ENCODE assay signal across 30 cellular contexts in the genomic region with DNA sequence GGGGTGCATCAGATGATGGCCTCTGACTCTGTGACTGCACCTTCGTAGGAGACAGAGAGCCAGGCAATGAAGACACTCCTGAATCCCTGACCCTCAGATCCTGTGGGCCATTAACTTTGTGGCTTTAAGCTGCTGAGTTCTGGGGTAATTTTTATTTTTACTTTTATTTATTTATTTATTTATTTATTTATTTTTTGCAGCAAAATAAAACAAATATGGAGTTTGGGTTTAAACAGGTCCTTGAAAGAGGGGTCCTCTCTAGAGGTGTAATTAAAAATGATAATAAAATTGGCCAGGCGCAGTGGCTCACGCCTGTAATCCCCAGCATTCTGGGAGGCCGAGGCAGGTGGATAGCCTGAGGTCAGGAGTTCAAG.
A peak's percentile ranks its signal among the peaks of the same experiment; 100 is the strongest.
DNase-seq lines count a peak whose midpoint lies in the region; ATAC-seq and TF ChIP-seq lines count a peak whose summit lies in the region.
"Had no signal": no experiment of that assay in that cellular context is flagged by ENCODE, and none has a peak within 500 bp of the region (broad histone marks: within the 10 kb centered on the region; RNA-seq: fewer than 3 reads in every experiment).

No MANE protein-coding gene starts in this region.

- ATAC-seq in GM19324 (IDR thresholded peaks at IDR 0.05; ENCODE audit: low FRiP score, unreplicated experiment): no peak
- ATAC-seq in HG02981 (IDR thresholded peaks at IDR 0.05; ENCODE audit: unreplicated experiment): no peak
- ATAC-seq: A549; CD8-positive, alpha-beta T cell had no signal

- H3K36me3 ChIP-seq in HEK293 (ENCODE audit: control insufficient read depth in 2 of 2, insufficient read depth in 1 of 2, low read length in 2 of 2): no peaks in the 10 kb centered on the region
- no peaks in the 10 kb centered on the region for H3K36me3 ChIP-seq in neuronal stem cell (replicated peaks in 1 of 2; ENCODE audit: control insufficient read depth in 2 of 2, insufficient read depth in 2 of 2, low read length in 2 of 2)
- H3K36me3 ChIP-seq in osteoblast (ENCODE audit: insufficient read depth, low read length): no peaks in the 10 kb centered on the region
- H3K36me3 ChIP-seq: BE2C; BLaER1; BLaER1 treated with 17β-estradiol and CSF1 and Interleukin-3, amounts not matched to agents 10 nM and 100 nM had no signal

- WGBS in neuronal stem cell (ENCODE audit: extremely low coverage in 2 of 2, insufficient read length in 2 of 2, insufficient replicate concordance in 1 of 2), 2 donors: no CpG with 5 or more reads among the region's 4 CpGs

- H2BK15ac ChIP-seq in neuronal stem cell (ENCODE audit: low read length): no peak overlapping the region

- no peak overlapping the region for H2BK5ac ChIP-seq in neuronal stem cell (ENCODE audit: low read length)

- H3K27me3 ChIP-seq in neuronal stem cell (ENCODE audit: control insufficient read depth in 3 of 3, insufficient read depth in 3 of 3, low read depth in 1 of 3, low read length in 3 of 3) (peaks cover 0 to 20% (median 0%) of the 10 kb centered on the region in 3 experiments), osteoblast (ENCODE audit: insufficient read depth, low read length) (peaks cover 18% of the 10 kb centered on the region)
- H3K27me3 ChIP-seq: BE2C; BLaER1; BLaER1 treated with 17β-estradiol and CSF1 and Interleukin-3, amounts not matched to agents 10 nM and 100 nM had no signal

- H4K8ac ChIP-seq in neuronal stem cell (ENCODE audit: low read depth, low read length): no peak overlapping the region

- POLR2A ChIA-PET in HEK293 (lab: Yijun Ruan, JAX): interaction anchor here (0.7 kb wide), 1 partner anchor 9 kb away, joined by 11 read pairs; no protein-coding TSS in a partner anchor

- H4K20me1 ChIP-seq in osteoblast (ENCODE audit: insufficient read depth, low read length): peaks cover 7% of the 10 kb centered on the region
- H4K20me1 ChIP-seq: BLaER1 had no signal

- TF ChIP-seq CTCF in HEK293 (tag by site-specific recombination; IDR thresholded peaks at IDR 0.05) (no peak), osteoblast (IDR thresholded peaks at IDR 0.05; ENCODE audit: extremely low read depth, low read depth, low read length) (no peak)

- CTCF ChIA-PET in HEK293 (lab: Yijun Ruan, JAX): no interaction called here

- peak overlapping the region; percentile 48 for H2BK12ac ChIP-seq in neuronal stem cell (ENCODE audit: low read length)

- H3K79me1 ChIP-seq in neuronal stem cell (ENCODE audit: low read depth, low read length): no peaks in the 10 kb centered on the region

- H3K9me3 ChIP-seq in HEK293 (ENCODE audit: control insufficient read depth, insufficient read depth, low read depth, low read length) (no peaks in the 10 kb centered on the region), neuronal stem cell (replicated peaks in 1 of 2; ENCODE audit: control insufficient read depth in 2 of 2, insufficient read depth in 1 of 2, low read depth in 1 of 2, low read length in 2 of 2) (peaks cover 0 to 1% of the 10 kb centered on the region in 2 donors), osteoblast (ENCODE audit: low read depth, low read length) (no peaks in the 10 kb centered on the region)
- H3K9me3 ChIP-seq: A549; BE2C; BLaER1; BLaER1 treated with 17β-estradiol and CSF1 and Interleukin-3, amounts not matched to agents 10 nM and 100 nM; Caco-2 had no signal

- H3K14ac ChIP-seq in neuronal stem cell (ENCODE audit: low read length): no peak overlapping the region

- H3K4ac ChIP-seq in neuronal stem cell (ENCODE audit: low read length): no peak overlapping the region

- H3K4me3 ChIP-seq in HEK293 (ENCODE audit: low read depth, low read length) (no peak overlapping the region), neuronal stem cell (ENCODE audit: low read length in 2 of 2) (no peak overlapping the region), osteoblast (ENCODE audit: insufficient read depth, low read length) (no peak overlapping the region)
- H3K4me3 ChIP-seq: A549; BLaER1; BLaER1 treated with 17β-estradiol and CSF1 and Interleukin-3, amounts not matched to agents 10 nM and 100 nM had no signal

- H3K79me2 ChIP-seq in osteoblast (ENCODE audit: insufficient read depth, low read length): no peaks in the 10 kb centered on the region

- DNase-seq in neuronal stem cell (ENCODE audit: low spot score) (no peak), osteoblast (ENCODE audit: insufficient read length, low spot score, missing footprints) (peak; percentile 81), DMS 273 (lab: John Stamatoyannopoulos, UW; ENCODE audit: unreplicated experiment) (no peak)
- DNase-seq: 8988T; ACHN; AML-193; BE2C; C1 segment of cervical spinal cord; Caco-2; Calu3; CD4-positive, alpha-beta memory T cell; CD4-positive, alpha-beta T cell; CD8-positive, alpha-beta memory T cell; CD8-positive, alpha-beta T cell; COR-L47; DMS 273 treated with DMSO at 0.1 percent for 48 hours; DMS153; DMS53; DMS79; DMS79 treated with DMSO at 0.1 percent for 48 hours; DND-41; EL had no signal

- H3K18ac ChIP-seq in neuronal stem cell (ENCODE audit: low read length): peak overlapping the region; percentile 82

- no peak overlapping the region for H3K27ac ChIP-seq in HEK293 (ENCODE audit: extremely low read depth, low read depth, low read length)
- no peak overlapping the region for H3K27ac ChIP-seq in neuronal stem cell (replicated peaks; ENCODE audit: low read length)
- H3K27ac ChIP-seq in osteoblast (ENCODE audit: low read depth, low read length): no peak overlapping the region
- H3K27ac ChIP-seq: 22Rv1; A549; BLaER1 treated with 17β-estradiol and CSF1 and Interleukin-3, amounts not matched to agents 10 nM and 100 nM; C4-2B had no signal

- H3K9ac ChIP-seq in neuronal stem cell (ENCODE audit: low read depth, low read length, poor library complexity): no peak overlapping the region
- H3K9ac ChIP-seq: BLaER1; BLaER1 treated with 17β-estradiol and CSF1 and Interleukin-3, amounts not matched to agents 10 nM and 100 nM had no signal

- H2BK120ac ChIP-seq in neuronal stem cell (ENCODE audit: low read depth, low read length): no peak overlapping the region

- H3K23ac ChIP-seq in neuronal stem cell (ENCODE audit: low read depth, low read length, poor library complexity): peak overlapping the region; percentile 66

- no peak overlapping the region for H2AFZ ChIP-seq in neuronal stem cell (ENCODE audit: low read length)
- no peak overlapping the region for H2AFZ ChIP-seq in osteoblast (ENCODE audit: low read length)

- H3K4me2 ChIP-seq in neuronal stem cell (ENCODE audit: insufficient read depth, low read length, poor library complexity, severe bottlenecking) (no peak overlapping the region), osteoblast (ENCODE audit: insufficient read depth, low read length) (no peak overlapping the region)
- H3K4me2 ChIP-seq: A549, BLaER1 had no signal

- H2AK5ac ChIP-seq in neuronal stem cell (ENCODE audit: low read depth, low read length): peak overlapping the region; percentile 85

- H3K4me1 ChIP-seq in HEK293 (ENCODE audit: control insufficient read depth, insufficient read depth, low read length) (no peaks in the 10 kb centered on the region), neuronal stem cell (ENCODE audit: control insufficient read depth in 2 of 2, insufficient read depth in 1 of 2, low read depth in 1 of 2, low read length in 2 of 2) (peaks cover 0 to 4% of the 10 kb centered on the region in 2 donors), osteoblast (ENCODE audit: insufficient read depth, low read length) (peaks cover 8% of the 10 kb centered on the region)
- H3K4me1 ChIP-seq: A549, BE2C, Caco-2 had no signal

- H4K91ac ChIP-seq in neuronal stem cell (ENCODE audit: low read depth, low read length, poor library complexity): peak overlapping the region; percentile 79

TF ChIP-seq in HEK293, 187 proteins besides CTCF, POLR2A, EP300 and RAD21 (continues in another document):
- TF ChIP-seq ZNF394 (tag by site-specific recombination; IDR thresholded peaks at IDR 0.05; ENCODE audit: borderline replicate concordance) (peak; percentile 79; the same call in 1 of the 2 replicates), ZFP3 (tag by site-specific recombination; IDR thresholded peaks at IDR 0.05; ENCODE audit: low read depth) (no peak), ZNF426 (tag by site-specific recombination; IDR thresholded peaks at IDR 0.05) (peak; percentile 49), ZNF623 (tag by site-specific recombination; IDR thresholded peaks at IDR 0.05) (peak; percentile 35; the same call in 1 of the 2 replicates), ZNF654 (tag by site-specific recombination; IDR thresholded peaks at IDR 0.05; ENCODE audit: low read depth) (peak; percentile 12; the same call in 1 of the 2 replicates), GLI2 (tag by site-specific recombination; IDR thresholded peaks at IDR 0.05; ENCODE audit: borderline replicate concordance, low read depth) (no peak)
- TF ChIP-seq, protein P1, sequence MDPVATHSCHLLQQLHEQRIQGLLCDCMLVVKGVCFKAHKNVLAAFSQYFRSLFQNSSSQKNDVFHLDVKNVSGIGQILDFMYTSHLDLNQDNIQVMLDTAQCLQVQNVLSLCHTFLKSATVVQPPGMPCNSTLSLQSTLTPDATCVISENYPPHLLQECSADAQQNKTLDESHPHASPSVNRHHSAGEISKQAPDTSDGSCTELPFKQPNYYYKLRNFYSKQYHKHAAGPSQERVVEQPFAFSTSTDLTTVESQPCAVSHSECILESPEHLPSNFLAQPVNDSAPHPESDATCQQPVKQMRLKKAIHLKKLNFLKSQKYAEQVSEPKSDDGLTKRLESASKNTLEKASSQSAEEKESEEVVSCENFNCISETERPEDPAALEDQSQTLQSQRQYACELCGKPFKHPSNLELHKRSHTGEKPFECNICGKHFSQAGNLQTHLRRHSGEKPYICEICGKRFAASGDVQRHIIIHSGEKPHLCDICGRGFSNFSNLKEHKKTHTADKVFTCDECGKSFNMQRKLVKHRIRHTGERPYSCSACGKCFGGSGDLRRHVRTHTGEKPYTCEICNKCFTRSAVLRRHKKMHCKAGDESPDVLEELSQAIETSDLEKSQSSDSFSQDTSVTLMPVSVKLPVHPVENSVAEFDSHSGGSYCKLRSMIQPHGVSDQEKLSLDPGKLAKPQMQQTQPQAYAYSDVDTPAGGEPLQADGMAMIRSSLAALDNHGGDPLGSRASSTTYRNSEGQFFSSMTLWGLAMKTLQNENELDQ (tag by site-specific recombination; IDR thresholded peaks at IDR 0.05; ENCODE audit: low read depth): no peak
